ENCODE assay signal across 1 cellular context in genomic region chr16:30540916-30541464, GRCh38.
A peak's percentile ranks its signal among the peaks of the same experiment; 100 is the strongest.
TF ChIP-seq lines count a peak whose summit lies in the region.
"Not testable (repeated sequence)": the region's sequence is repeated elsewhere in the genome, so short reads cannot be mapped to it uniquely, and the experiment has no call there.

No MANE protein-coding gene starts in this region.

TF ChIP-seq in HepG2, 621 proteins besides CTCF, POLR2A, EP300 and RAD21 (continued from another document and continues in another):
- TF ChIP-seq DRAP1 (CRISPR knock-in tag; IDR thresholded peaks at IDR 0.05) (peak; percentile 95), HMG20B (CRISPR knock-in tag; conservative IDR thresholded peaks at IDR 0.05) (peak; percentile 60; the same call in 1 of the 2 replicates), NCOA1 (CRISPR knock-in tag; IDR thresholded peaks at IDR 0.05) (peak; percentile 72; the same call in 1 of the 2 replicates), TARDBP (CRISPR knock-in tag; IDR thresholded peaks at IDR 0.05) (peak; percentile 75; the same call in 1 of the 2 replicates), KDM6A (CRISPR knock-in tag; IDR thresholded peaks at IDR 0.05; ENCODE audit: low read depth) (0 out of 2 replicates have a peak, but pooled peaks have one; percentile 18), HOXD1 (CRISPR knock-in tag; IDR thresholded peaks at IDR 0.05) (peak; percentile 37; the same call in 1 of the 2 replicates), ZNF770 (CRISPR knock-in tag; IDR thresholded peaks at IDR 0.05) (peak; percentile 100), TCF7 (IDR thresholded peaks at IDR 0.05; ENCODE audit: low read depth) (peak; percentile 55; the same call in 1 of the 2 replicates), ZNF317 (CRISPR knock-in tag; IDR thresholded peaks at IDR 0.05) (peak; percentile 67; the same call in 1 of the 2 replicates), ZNF629 (CRISPR knock-in tag; conservative IDR thresholded peaks at IDR 0.05) (peak; percentile 40; the same call in 1 of the 2 replicates), ZNF746 (CRISPR knock-in tag; IDR thresholded peaks at IDR 0.05) (peak; percentile 69; the same call in 1 of the 2 replicates), IRF2 (CRISPR knock-in tag; IDR thresholded peaks at IDR 0.05) (0 out of 2 replicates have a peak, but pooled peaks have one; percentile 8), PITX1 (CRISPR knock-in tag; IDR thresholded peaks at IDR 0.05) (peak; percentile 88), SKIL (CRISPR knock-in tag; IDR thresholded peaks at IDR 0.05; ENCODE audit: borderline replicate concordance) (peak; percentile 92), HMG20A (CRISPR knock-in tag; IDR thresholded peaks at IDR 0.05; ENCODE audit: borderline replicate concordance) (0 out of 2 replicates have a peak, but pooled peaks have one; percentile 15), ETV5 (CRISPR knock-in tag; IDR thresholded peaks at IDR 0.05; ENCODE audit: borderline replicate concordance) (peak; percentile 82; the same call in 1 of the 2 replicates), AHDC1 (CRISPR knock-in tag; IDR thresholded peaks at IDR 0.05; ENCODE audit: borderline replicate concordance) (peak; percentile 88), SIX1 (CRISPR knock-in tag; IDR thresholded peaks at IDR 0.05; ENCODE audit: borderline replicate concordance) (peak; percentile 62; the same call in 1 of the 2 replicates), TBX2 (CRISPR knock-in tag; IDR thresholded peaks at IDR 0.05; ENCODE audit: borderline replicate concordance) (peak; percentile 86), ZNF816 (CRISPR knock-in tag; IDR thresholded peaks at IDR 0.05; ENCODE audit: borderline replicate concordance) (peak; percentile 89; the same call in 1 of the 2 replicates), UBTF (CRISPR knock-in tag; IDR thresholded peaks at IDR 0.05) (0 out of 2 replicates have a peak, but pooled peaks have one; percentile 20), NR2F2 (IDR thresholded peaks at IDR 0.05; ENCODE audit: borderline replicate concordance, low read depth) (peak; percentile 50; the same call in 1 of the 2 replicates), ZMYM3 (CRISPR knock-in tag; IDR thresholded peaks at IDR 0.05) (peak; percentile 99), HMGXB4 (CRISPR knock-in tag; IDR thresholded peaks at IDR 0.05; ENCODE audit: borderline replicate concordance in 1 of 2, low read depth in 1 of 2) (peak in 1 of 2 experiments; percentile 66; a peak in 2 of 4 replicates), ZNF230 (CRISPR knock-in tag; IDR thresholded peaks at IDR 0.05) (peak; percentile 89; the same call in 1 of the 2 replicates), ZNF761 (CRISPR knock-in tag; conservative IDR thresholded peaks at IDR 0.05) (peak; percentile 44; the same call in 1 of the 2 replicates), ZNF670 (CRISPR knock-in tag; IDR thresholded peaks at IDR 0.05; ENCODE audit: borderline replicate concordance) (peak; percentile 73; the same call in 1 of the 2 replicates), KLF9 (CRISPR knock-in tag; IDR thresholded peaks at IDR 0.05; ENCODE audit: low read depth) (0 out of 2 replicates have a peak, but pooled peaks have one; percentile 71), ZEB1 (IDR thresholded peaks at IDR 0.05; ENCODE audit: insufficient replicate concordance, low read depth) (peak; percentile 86), FOXP1 (CRISPR knock-in tag; IDR thresholded peaks at IDR 0.05) (peak; percentile 66; the same call in 1 of the 2 replicates), CREB1 (CRISPR knock-in tag; IDR thresholded peaks at IDR 0.05) (peak; percentile 58; the same call in 1 of the 2 replicates), SALL1 (CRISPR knock-in tag; IDR thresholded peaks at IDR 0.05) (peak; percentile 80), SP4 (CRISPR knock-in tag; IDR thresholded peaks at IDR 0.05) (0 out of 2 replicates have a peak, but pooled peaks have one; percentile 38), STAG1 (CRISPR knock-in tag; IDR thresholded peaks at IDR 0.05) (peak; percentile 20; the same call in 1 of the 2 replicates), SOX13 (IDR thresholded peaks at IDR 0.05) (peak; percentile 86; the same call in 1 of the 2 replicates), SOX13 (CRISPR knock-in tag; conservative IDR thresholded peaks at IDR 0.05 in 1 of 2, IDR thresholded peaks at IDR 0.05 in 1 of 2) (peak in 1 of 2 experiments; percentile 73; a peak in 1 of 4 replicates), ZNF20 (CRISPR knock-in tag; IDR thresholded peaks at IDR 0.05) (0 out of 2 replicates have a peak, but pooled peaks have one; percentile 35), PATZ1 (CRISPR knock-in tag; IDR thresholded peaks at IDR 0.05) (peak; percentile 89), TOE1 (CRISPR knock-in tag; IDR thresholded peaks at IDR 0.05) (peak; percentile 87; the same call in 1 of the 2 replicates), ZNF33A (CRISPR knock-in tag; IDR thresholded peaks at IDR 0.05; ENCODE audit: borderline replicate concordance) (peak; percentile 82; the same call in 1 of the 2 replicates), NONO (CRISPR knock-in tag; conservative IDR thresholded peaks at IDR 0.05) (peak; percentile 88), ZFP82 (CRISPR knock-in tag; IDR thresholded peaks at IDR 0.05; ENCODE audit: borderline replicate concordance) (peak; percentile 73; the same call in 1 of the 2 replicates), MED8 (CRISPR knock-in tag; IDR thresholded peaks at IDR 0.05; ENCODE audit: insufficient replicate concordance) (peak; percentile 93), KAT7 (CRISPR knock-in tag; IDR thresholded peaks at IDR 0.05; ENCODE audit: borderline replicate concordance) (0 out of 2 replicates have a peak, but pooled peaks have one; percentile 43)
- not testable (repeated sequence) for TF ChIP-seq FOXP1, CREB1, NONO (IDR thresholded peaks at IDR 0.05)
